In genomic region chr20:33554914-33555420, GRCh38 we compare ENCODE assay signal across 8 cellular contexts.
DNase-seq lines count a peak whose midpoint lies in the region; ATAC-seq, FAIRE-seq and TF ChIP-seq lines count a peak whose summit lies in the region.

No MANE protein-coding gene starts in this region.

- H3K9me3 ChIP-seq in fibroblast of lung (ENCODE audit: control insufficient read depth, insufficient read depth, low read depth, low read length) = no peaks in the 10 kb centered on the region
- no peaks in the 10 kb centered on the region for H3K9me3 ChIP-seq in pancreas

- no peak overlapping the region for H3K4me3 Mint-ChIP-seq in WTC11

- H3K4me2 ChIP-seq in fibroblast of lung (ENCODE audit: extremely low read depth, insufficient read depth, low read length) = peak overlapping the region; percentile 75

- peaks cover 7% of the 10 kb centered on the region for H3K36me3 Mint-ChIP-seq in WTC11

- peak overlapping the region; percentile 57 for H2AFZ ChIP-seq in fibroblast of lung (ENCODE audit: low read length)

- H3K27me3 Mint-ChIP-seq in WTC11 (ENCODE audit: low read depth) = no peaks in the 10 kb centered on the region

- H3K27me3 ChIP-seq in fibroblast of lung (ENCODE audit: control insufficient read depth, insufficient read depth, low read length) = no peaks in the 10 kb centered on the region
- no peaks in the 10 kb centered on the region for H3K27me3 ChIP-seq in pancreas

- peaks cover 4% of the 10 kb centered on the region for H3K4me1 ChIP-seq in fibroblast of lung (ENCODE audit: control insufficient read depth, extremely low read depth, insufficient read depth, low read length)
- H3K4me1 ChIP-seq in pancreas = peaks cover 12 to 27% (median 26%) of the 10 kb centered on the region in 3 donors

- in situ Hi-C loops in GM18951 (cut with MboI; ENCODE audit: low sequenced_read_pairs, unreplicated experiment) = no loop called here

- intact Hi-C loops in pancreas (cut with DNase I) = no loop called here

- H3K27ac Mint-ChIP-seq in WTC11 = no peak overlapping the region

- H3K9ac ChIP-seq in fibroblast of lung (ENCODE audit: insufficient read depth, low read length) = no peak overlapping the region

- FAIRE-seq in pancreas (lab: Jason Lieb, UNC) = peak; percentile 98

- TF ChIP-seq POLR2A in GM18951 (IDR thresholded peaks at IDR 0.05; ENCODE audit: extremely low read depth, insufficient read depth, insufficient read length) = peak; percentile 65

- H4K20me1 ChIP-seq in fibroblast of lung (ENCODE audit: control insufficient read depth, extremely low read depth, insufficient read depth, low read length) = no peaks in the 10 kb centered on the region

- H3K36me3 ChIP-seq in fibroblast of lung (ENCODE audit: control insufficient read depth, insufficient read depth, low read length) (no peaks in the 10 kb centered on the region), pancreas (peaks cover 0 to 7% (median 0%) of the 10 kb centered on the region in 3 donors)

- H3K4me1 Mint-ChIP-seq in WTC11 = peaks cover 11% of the 10 kb centered on the region

- TF ChIP-seq CTCF in WTC11 (IDR thresholded peaks at IDR 0.05) (no peak), fibroblast of lung (conservative IDR thresholded peaks at IDR 0.05 in 1 of 2, IDR thresholded peaks at IDR 0.05 in 1 of 2; ENCODE audit: low read depth in 1 of 2, low read length in 2 of 2) (no peak), pancreas (IDR thresholded peaks at IDR 0.05) (no peak)

- ATAC-seq in HG03095 (IDR thresholded peaks at IDR 0.05; ENCODE audit: unreplicated experiment) (peak; percentile 93), WTC11 (peak; percentile 86), pancreas (peak; percentile 96 to 98 (median 96))

- 6 to 8% methylated on average over 2 of the region's 2 CpGs for WGBS in pancreas, 2 donors

- no peaks in the 10 kb centered on the region for H3K79me2 ChIP-seq in fibroblast of lung (ENCODE audit: control insufficient read depth, insufficient read depth, low read length)

- H3K27ac ChIP-seq in fibroblast of lung (ENCODE audit: insufficient read depth, low read length) (peak overlapping the region; percentile 54), pancreas (peak overlapping the region in 2 of 4 donors; percentile 64 to 68), caudate nucleus (ENCODE audit: low read depth, low read length) (no peak overlapping the region)

- CTCF ChIA-PET in WTC11 (lab: Charles Lee) = interaction anchor here (0.9 kb wide), 2 partner anchors 13 to 21 kb away, joined by 4 read pairs; no protein-coding TSS in a partner anchor

- DNase-seq in COLO668 (lab: John Stamatoyannopoulos, UW; ENCODE audit: unreplicated experiment) = peak; percentile 65
- peak; percentile 65 for DNase-seq in NCI-H2107 (lab: John Stamatoyannopoulos, UW)
- DNase-seq in WTC11 (ENCODE audit: low spot score) = no peak
- DNase-seq in fibroblast of lung (ENCODE audit: low read depth in 2 of 2) = peak; percentile 94 to 98
- peak in 3 of 6 donors; percentile 33 to 39 (median 39) for DNase-seq in pancreas
- no peak for DNase-seq in caudate nucleus (lab: John Stamatoyannopoulos, UW)

- H3K9me3 Mint-ChIP-seq in WTC11 = no peaks in the 10 kb centered on the region

- POLR2A ChIA-PET in WTC11 (lab: Charles Lee) = interaction anchor here (0.7 to 0.9 kb wide), 3 partner anchors 13 to 111 kb away, joined by 3 read pairs; partner anchors contain the start of gene SNTA1

- peak overlapping the region in 1 of 4 experiments; percentile 1 for H3K4me3 ChIP-seq in fibroblast of lung (replicated peaks in 1 of 4; ENCODE audit: control extremely low read depth in 1 of 4, insufficient read depth in 1 of 4, low read depth in 3 of 4, low read length in 4 of 4)
- H3K4me3 ChIP-seq in pancreas = peak overlapping the region in 2 of 4 donors; percentile 5 to 17

TF ChIP-seq in WTC11, 78 proteins besides CTCF, POLR2A, EP300 and RAD21:
- TF ChIP-seq ZNF317 (CRISPR knock-in tag; IDR thresholded peaks at IDR 0.05; ENCODE audit: borderline replicate concordance, low read depth) (no peak), NR2C2 (CRISPR knock-in tag; IDR thresholded peaks at IDR 0.05) (no peak), SMAD4 (CRISPR knock-in tag; IDR thresholded peaks at IDR 0.05) (no peak), NFYB (CRISPR knock-in tag; conservative IDR thresholded peaks at IDR 0.05; ENCODE audit: low read depth) (no peak), NFE2L1 (CRISPR knock-in tag; IDR thresholded peaks at IDR 0.05) (no peak), TEAD1 (CRISPR knock-in tag; IDR thresholded peaks at IDR 0.05) (no peak), MYBL2 (CRISPR knock-in tag; IDR thresholded peaks at IDR 0.05) (no peak), RORB (CRISPR knock-in tag; IDR thresholded peaks at IDR 0.05) (no peak)
- TF ChIP-seq, protein P1, sequence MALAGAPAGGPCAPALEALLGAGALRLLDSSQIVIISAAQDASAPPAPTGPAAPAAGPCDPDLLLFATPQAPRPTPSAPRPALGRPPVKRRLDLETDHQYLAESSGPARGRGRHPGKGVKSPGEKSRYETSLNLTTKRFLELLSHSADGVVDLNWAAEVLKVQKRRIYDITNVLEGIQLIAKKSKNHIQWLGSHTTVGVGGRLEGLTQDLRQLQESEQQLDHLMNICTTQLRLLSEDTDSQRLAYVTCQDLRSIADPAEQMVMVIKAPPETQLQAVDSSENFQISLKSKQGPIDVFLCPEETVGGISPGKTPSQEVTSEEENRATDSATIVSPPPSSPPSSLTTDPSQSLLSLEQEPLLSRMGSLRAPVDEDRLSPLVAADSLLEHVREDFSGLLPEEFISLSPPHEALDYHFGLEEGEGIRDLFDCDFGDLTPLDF (CRISPR knock-in tag; IDR thresholded peaks at IDR 0.05) = no peak

Comparison
In these comparisons a context has a peak if more than half of its experiments do, and no peak if none do; other contexts are left out.
1. DNase-seq: peak in COLO668 (single experiment), NCI-H2107 (single experiment) and fibroblast of lung (2 of 2); none in WTC11 (single experiment) and caudate nucleus (0 of 61).
2. Peak in every context shown above with its lines, with median percentiles within 50 percentile points of each other: ATAC-seq.